ENCODE assay signal across 11 cellular contexts in the genomic region with DNA sequence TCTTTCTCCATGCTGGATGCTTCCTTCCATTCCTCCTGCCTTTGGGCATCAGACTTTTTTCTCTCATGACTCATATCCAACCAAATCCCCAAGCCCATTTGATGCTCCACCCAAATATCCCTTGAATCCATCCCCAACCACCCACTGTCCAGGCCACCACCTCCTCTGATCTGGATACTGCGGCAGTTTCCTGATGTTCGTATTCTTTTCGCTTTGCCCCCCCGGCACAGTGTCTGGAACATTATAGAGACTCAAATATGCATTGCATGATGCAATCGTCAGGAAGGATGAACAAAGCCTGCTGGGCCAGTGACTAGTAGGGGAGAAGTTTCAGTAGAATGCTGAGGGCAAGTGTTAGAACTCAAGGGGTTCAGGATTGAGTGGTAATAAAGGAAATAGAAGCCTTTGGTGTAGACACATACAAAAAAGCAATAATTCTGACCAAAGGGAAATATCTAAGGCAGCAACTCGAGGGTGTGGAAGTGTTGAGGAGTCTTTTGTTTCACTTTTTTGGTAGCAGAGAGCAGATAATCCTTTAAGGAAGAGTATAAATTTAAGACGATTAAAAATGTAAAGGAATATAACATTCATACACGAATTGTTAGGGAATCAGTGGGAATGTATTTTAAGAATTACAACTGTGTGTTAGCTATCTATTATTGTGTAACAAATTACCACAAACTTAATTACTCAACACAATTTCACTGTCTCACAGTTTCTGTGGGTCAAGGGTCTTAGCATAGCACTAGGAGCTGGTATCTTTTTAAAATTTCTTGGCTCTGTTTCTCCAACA. TPM values are rescaled to one million over a fixed set of nuclear protein-coding genes. Genes with fewer than 3 reads are reported as not detected.
DNase-seq lines count a peak whose midpoint lies in the region; ATAC-seq and TF ChIP-seq lines count a peak whose summit lies in the region.
"Had no signal": no experiment of that assay in that cellular context is flagged by ENCODE, and none has a peak within 500 bp of the region (broad histone marks: within the 10 kb centered on the region; RNA-seq: fewer than 3 reads in every experiment).

No MANE protein-coding gene starts in this region.

- CTCF ChIA-PET in SK-N-SH (lab: Yijun Ruan, JAX) = interaction anchor here (1.7 kb wide), 1 partner anchor 27 kb away, joined by 6 read pairs; no protein-coding TSS in a partner anchor

- no peak for TF ChIP-seq RAD21 in SK-N-SH (IDR thresholded peaks at IDR 0.05; ENCODE audit: low read length)

- no peak for TF ChIP-seq EP300 in SK-N-SH (IDR thresholded peaks at IDR 0.05; ENCODE audit: borderline replicate concordance in 1 of 2, low read depth in 1 of 2, low read length in 1 of 2)

- POLR2A ChIA-PET in SK-N-SH (lab: Yijun Ruan, JAX) = no interaction called here

- H3K27ac ChIP-seq in SK-N-SH (ENCODE audit: low read depth in 2 of 2, low read length in 1 of 2) = peak overlapping the region in 1 of 2 experiments; percentile 40; a peak in 2 of 4 replicates
- peak overlapping the region; percentile 99 for H3K27ac ChIP-seq in epithelial cell of prostate

- H3K27me3 ChIP-seq in SK-N-SH (ENCODE audit: insufficient read depth) = peaks cover 7% of the 10 kb centered on the region; the same call in 1 of the 2 replicates
- H3K27me3 ChIP-seq in H7 (ENCODE audit: control insufficient read depth, insufficient read depth, low read length) = no peaks in the 10 kb centered on the region

- no peak for TF ChIP-seq CTCF in SK-N-SH (IDR thresholded peaks at IDR 0.05)

- H3K9ac ChIP-seq in SK-N-SH = no peak overlapping the region

- ATAC-seq in GM19467 (IDR thresholded peaks at IDR 0.05; ENCODE audit: unreplicated experiment) = no peak
- no peak for ATAC-seq in GM18520 (IDR thresholded peaks at IDR 0.05; ENCODE audit: unreplicated experiment)

- peaks cover 20% of the 10 kb centered on the region for H3K79me2 ChIP-seq in SK-N-SH (ENCODE audit: insufficient read depth)

- DNase-seq in stimulated activated CD4-positive, alpha-beta T cell treated with anti-CD3 and anti-CD28 coated beads, Interleukin-1b, Interleukin-23, amount 100 ng/mL, for 48 hours = peak; percentile 43
- DNase-seq in stimulated activated CD4-positive, alpha-beta T cell treated with anti-CD3 and anti-CD28 coated beads, Interleukin-4, amount 100 ng/mL, for 4 hours = no peak
- DNase-seq in SK-N-SH (no peak), epithelial cell of prostate (ENCODE audit: low read depth, low spot score) (no peak), medulla oblongata (ENCODE audit: extremely low spot score) (no peak), H7 (no peak)
- DNase-seq: activated CD8-positive, alpha-beta memory T cell treated with anti-CD3 and anti-CD28 coated beads, Interleukin-2, amount 50 U/mL, for 4 hours; NCI-H226 had no signal

- H3K9me2 ChIP-seq in SK-N-SH = no peaks in the 10 kb centered on the region

- peak overlapping the region; percentile 29; the same call in 1 of the 2 replicates for H2AFZ ChIP-seq in SK-N-SH (ENCODE audit: low read depth)

- H3K4me2 ChIP-seq in SK-N-SH = no peak overlapping the region

- H3K9me3 ChIP-seq in SK-N-SH = no peaks in the 10 kb centered on the region

- H3K36me3 ChIP-seq in SK-N-SH (replicated peaks in 1 of 2; ENCODE audit: control insufficient read depth in 1 of 2, insufficient read depth in 2 of 2, low read length in 1 of 2) (peaks cover 30 to 36% of the 10 kb centered on the region in 2 experiments), H7 (replicated peaks; ENCODE audit: control insufficient read depth, insufficient read depth, low read length) (peaks cover 10% of the 10 kb centered on the region)

- 36% methylated on average over 8 of the region's 8 CpGs for WGBS in SK-N-SH (ENCODE audit: low lambda C conversion rate)

- H4K20me1 ChIP-seq in SK-N-SH (ENCODE audit: insufficient read depth) = peaks cover 16% of the 10 kb centered on the region

- H3F3A ChIP-seq in SK-N-SH (replicated peaks; ENCODE audit: insufficient read depth) = peaks cover 50% of the 10 kb centered on the region

- H3K4me1 ChIP-seq in SK-N-SH (ENCODE audit: control insufficient read depth in 1 of 2, insufficient read depth in 2 of 2, low read depth in 1 of 2, low read length in 1 of 2) = peaks cover 7 to 21% of the 10 kb centered on the region in 2 experiments; a peak in 2 of 4 replicates

- no peak overlapping the region for H3K4me3 ChIP-seq in SK-N-SH (ENCODE audit: low read depth in 2 of 2, low read length in 1 of 2)
- no peak overlapping the region for H3K4me3 ChIP-seq in H7 (ENCODE audit: insufficient read depth, low read depth, low read length)

TF ChIP-seq in SK-N-SH, 30 proteins besides CTCF, POLR2A, EP300 and RAD21:
- TF ChIP-seq, protein P1, sequence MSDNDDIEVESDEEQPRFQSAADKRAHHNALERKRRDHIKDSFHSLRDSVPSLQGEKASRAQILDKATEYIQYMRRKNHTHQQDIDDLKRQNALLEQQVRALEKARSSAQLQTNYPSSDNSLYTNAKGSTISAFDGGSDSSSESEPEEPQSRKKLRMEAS (IDR thresholded peaks at IDR 0.05; ENCODE audit: low read depth) = no peak
- no peak for TF ChIP-seq SIN3A (IDR thresholded peaks at IDR 0.05; ENCODE audit: borderline replicate concordance, low read depth, low read length)
- TF ChIP-seq FOXM1 (IDR thresholded peaks at IDR 0.05; ENCODE audit: low read depth) = no peak

RNA-seq across cellular contexts. Expression of a gene that starts 7.5 kb away (rescaled TPM):
- polyA plus RNA-seq in SK-N-SH (2012; rRNA removed) = 565 and 736 TPM in 2 replicates
- 703 and 835 TPM in 2 replicates for polyA plus RNA-seq in SK-N-SH (2012; cell fraction: cytosol; rRNA removed)
- 163 and 193 TPM in 2 replicates for polyA plus RNA-seq in SK-N-SH (2012; cell fraction: nucleus; rRNA removed)
- 474 and 597 TPM in 2 replicates for total RNA-seq in H7 (2014; rRNA removed; shearing (Covaris generic))

RNA-seq across cellular contexts. Expression of a gene that starts 35.7 kb away (rescaled TPM):
- polyA plus RNA-seq in SK-N-SH (2012; rRNA removed) = 141 and 161 TPM in 2 replicates
- 216 and 299 TPM in 2 replicates for polyA plus RNA-seq in SK-N-SH (2012; cell fraction: cytosol; rRNA removed)
- 49.3 and 52.3 TPM in 2 replicates for polyA plus RNA-seq in SK-N-SH (2012; cell fraction: nucleus; rRNA removed)
- 102 and 116 TPM in 2 replicates for total RNA-seq in H7 (2014; rRNA removed; shearing (Covaris generic))

RNA-seq across cellular contexts. Expression of a gene that starts 59.5 kb away (rescaled TPM):
- polyA plus RNA-seq in SK-N-SH (2012; rRNA removed) = not detected in 2 replicates
- polyA plus RNA-seq in SK-N-SH (2012; cell fraction: cytosol; rRNA removed) = not detected in 2 replicates
- not detected in 2 replicates for polyA plus RNA-seq in SK-N-SH (2012; cell fraction: nucleus; rRNA removed)
- total RNA-seq in H7 (2014; rRNA removed; shearing (Covaris generic)) = not detected in 2 replicates
- total RNA-seq: neural crest cell had no signal
